In the genomic region with DNA sequence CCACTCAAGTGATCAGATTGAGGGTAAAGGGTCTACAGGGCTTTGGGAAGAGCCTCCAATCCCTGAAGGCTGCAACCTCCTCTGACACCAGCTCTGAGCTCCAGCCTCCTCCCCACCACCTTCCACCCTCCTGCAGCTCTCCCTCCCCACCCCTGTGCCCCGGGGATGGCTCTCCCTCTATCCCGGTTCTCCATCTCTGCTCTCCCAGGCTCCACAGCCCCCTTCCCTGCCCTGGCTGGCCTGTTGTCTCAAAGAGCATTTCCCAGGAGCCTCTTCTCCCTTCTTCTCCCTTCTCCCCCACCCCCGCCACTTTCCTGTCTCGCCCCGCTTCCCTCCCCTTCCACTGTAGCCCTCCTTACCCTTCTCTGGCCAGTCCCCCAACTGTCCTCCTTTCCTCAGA, we compare ENCODE assay signal across 22 cellular contexts. TPM values are rescaled to one million over a fixed set of nuclear protein-coding genes. Genes with fewer than 3 reads are reported as not detected.
DNase-seq lines count a peak whose midpoint lies in the region; ATAC-seq, FAIRE-seq and TF ChIP-seq lines count a peak whose summit lies in the region.
"Had no signal": no experiment of that assay in that cellular context is flagged by ENCODE, and none has a peak within 500 bp of the region (broad histone marks: within the 10 kb centered on the region; RNA-seq: fewer than 3 reads in every experiment).

No MANE protein-coding gene starts in this region.

- H3K79me1 ChIP-seq in H1 (ENCODE audit: low read depth, low read length), result no peaks in the 10 kb centered on the region

- no peak overlapping the region for H3K4me3 ChIP-seq in A549
- no peak overlapping the region for H3K4me3 ChIP-seq in HEK293 (ENCODE audit: low read depth, low read length)
- peak overlapping the region in 1 of 4 experiments; percentile 45; a peak in 1 of 8 replicates for H3K4me3 ChIP-seq in H1 (ENCODE audit: extremely low read depth in 1 of 4, insufficient read depth in 2 of 4, low read depth in 3 of 4, low read length in 4 of 4)
- H3K4me3 ChIP-seq: adrenal gland, HAP-1, PC-9, SJSA1, tibial nerve had no signal

- TF ChIP-seq POLR2A in A549 (IDR thresholded peaks at IDR 0.05; ENCODE audit: low read length) (no peak), H1 (IDR thresholded peaks at IDR 0.05; ENCODE audit: control extremely low read depth in 1 of 2, low read depth in 2 of 2, low read length in 2 of 2) (no peak)

- H4K8ac ChIP-seq in H1 (ENCODE audit: extremely low read depth, insufficient read depth, low read length), result no peak overlapping the region

- no peaks in the 10 kb centered on the region for H3K9me3 ChIP-seq in A549
- H3K9me3 ChIP-seq in HEK293 (ENCODE audit: control insufficient read depth, insufficient read depth, low read depth, low read length), result no peaks in the 10 kb centered on the region
- no peaks in the 10 kb centered on the region for H3K9me3 ChIP-seq in H1 (ENCODE audit: insufficient read depth in 2 of 2, low read depth in 1 of 2, low read length in 1 of 2)
- H3K9me3 ChIP-seq: adrenal gland, HAP-1, neutrophil, SJSA1, tibial nerve had no signal

- H2AK5ac ChIP-seq in H1 (ENCODE audit: low read depth, low read length), result no peak overlapping the region

- H3K23ac ChIP-seq in H1 (ENCODE audit: insufficient read length), result no peak overlapping the region

- H3K4me3 Mint-ChIP-seq in nephron, result peak overlapping the region; percentile 81 to 87 (median 83)
- no peak overlapping the region for H3K4me3 Mint-ChIP-seq in activated CD4-positive, alpha-beta T cell treated with anti-CD3 and anti-CD28 coated beads for 36 hours
- H3K4me3 Mint-ChIP-seq: memory B cell; stimulated activated naive B cell treated with anti-CD40 and anti-IgM and Interleukin-4, amounts not matched to agents 10 μg/mL and 1 μg/mL and 100 μg/mL, for 72 hours had no signal

- H3K4me1 ChIP-seq in A549, result peaks cover 25% of the 10 kb centered on the region
- H3K4me1 ChIP-seq in HEK293 (ENCODE audit: control insufficient read depth, insufficient read depth, low read length), result no peaks in the 10 kb centered on the region; the same call in 1 of the 2 replicates
- peaks cover 13 to 20% (median 18%) of the 10 kb centered on the region in 4 experiments for H3K4me1 ChIP-seq in H1 (replicated peaks in 1 of 4; ENCODE audit: control insufficient read depth in 3 of 4, insufficient read depth in 4 of 4, low read length in 3 of 4)

- WGBS in A549 (ENCODE audit: missing lambda C conversion rate), result 67% methylated on average over 5 of the region's 5 CpGs
- WGBS in H1 (ENCODE audit: extremely low coverage in 1 of 2, insufficient coverage in 1 of 2, insufficient read length in 1 of 2, insufficient replicate concordance in 2 of 2, low coverage in 1 of 2, low lambda C conversion rate in 2 of 2, missing lambda C conversion rate in 1 of 2), 2 experiments, result no CpG with 5 or more reads among the region's 5 CpGs

- TF ChIP-seq EP300 in A549 (IDR thresholded peaks at IDR 0.05) (no peak), H1 (IDR thresholded peaks at IDR 0.05; ENCODE audit: borderline replicate concordance in 1 of 2, low read depth in 2 of 2, low read length in 2 of 2) (no peak)

- H4K91ac ChIP-seq in H1 (replicated peaks; ENCODE audit: insufficient read length, low read length), result no peak overlapping the region

- CTCF ChIA-PET in A549 (lab: Yijun Ruan, JAX), result interaction anchor here (1.5 to 27.1 kb wide), 7 partner anchors 9 to 196 kb away, joined by 3 to 840 read pairs (median 133); a partner anchor contains a TSS
- CTCF ChIA-PET in HEK293 (lab: Yijun Ruan, JAX), result interaction anchor here (0.7 to 7.9 kb wide), 6 partner anchors 40 to 229 kb away, joined by 3 to 178 read pairs (median 4); a partner anchor contains a TSS
- CTCF ChIA-PET in H1 (lab: Charles Lee; ENCODE audit: partially characterized antibody), result interaction anchor here (0.6 to 9.5 kb wide), 21 partner anchors 8 to 764 kb away, joined by 3 to 318 read pairs (median 12); a partner anchor contains a TSS
- CTCF ChIA-PET in activated CD4-positive, alpha-beta T cell treated with anti-CD3 and anti-CD28 coated beads for 36 hours (lab: Charles Lee), result interaction anchor here (0.6 to 1.5 kb wide), 3 partner anchors 100 to 478 kb away, joined by 3 to 5 read pairs (median 3); no protein-coding TSS in a partner anchor

- H3K27me3 Mint-ChIP-seq in nephron (ENCODE audit: low read depth), result no peaks in the 10 kb centered on the region
- H3K27me3 Mint-ChIP-seq in activated CD4-positive, alpha-beta T cell treated with anti-CD3 and anti-CD28 coated beads for 36 hours, result peaks cover 2% of the 10 kb centered on the region

- DNase-seq in A549 (ENCODE audit: low read depth in 1 of 2, low spot score in 1 of 2) (no peak), H1 (ENCODE audit: low read depth in 1 of 2, low spot score in 2 of 2) (no peak), NCI-H128 (lab: John Stamatoyannopoulos, UW; ENCODE audit: unreplicated experiment) (no peak)
- DNase-seq in activated CD4-positive, alpha-beta T cell treated with anti-CD3 and anti-CD28 coated beads for 36 hours, result no peak
- DNase-seq: activated CD4-positive, CD25-positive, alpha-beta regulatory T cell treated with anti-CD3 and anti-CD28 coated beads, Interleukin-2, amount 50 U/mL, for 72 hours; adrenal gland; effector CD4-positive, alpha-beta T cell; islet precursor cell; NCI-H2029; stimulated activated CD4-positive, alpha-beta T cell treated with anti-CD3 and anti-CD28 coated beads, Interleukin-15, amount 100 ng/mL, for 24 hours; stimulated activated naive B cell treated with anti-CD40 and anti-IgM and Interleukin-4, amounts not matched to agents 10 μg/mL and 1 μg/mL and 100 μg/mL, for 72 hours had no signal

- H3K18ac ChIP-seq in H1 (ENCODE audit: extremely low read depth, low read length), result peak overlapping the region; percentile 24

- no peak overlapping the region for H3K4ac ChIP-seq in H1 (replicated peaks; ENCODE audit: insufficient read length, low read depth, low read length)

- H3K27ac ChIP-seq in A549 (peak overlapping the region in 1 of 2 experiments; percentile 65; a peak in 3 of 6 replicates), HEK293 (ENCODE audit: extremely low read depth, low read depth, low read length) (no peak overlapping the region), H1 (ENCODE audit: low read depth, low read length) (no peak overlapping the region)
- H3K27ac ChIP-seq: neutrophil, PC-9, SJSA1, tibial nerve had no signal

- H4K5ac ChIP-seq in H1 (ENCODE audit: insufficient read length, low read depth, low read length), result no peak overlapping the region

- H3K9ac ChIP-seq in H1 (replicated peaks in 1 of 4; ENCODE audit: extremely low read depth in 1 of 4, low read depth in 3 of 4, low read length in 3 of 4), result no peak overlapping the region

- H3K36me3 ChIP-seq in HEK293 (ENCODE audit: control insufficient read depth in 2 of 2, insufficient read depth in 1 of 2, low read length in 2 of 2), result no peaks in the 10 kb centered on the region
- no peaks in the 10 kb centered on the region for H3K36me3 ChIP-seq in H1 (ENCODE audit: control insufficient read depth in 2 of 4, insufficient read depth in 4 of 4, low read length in 3 of 4)
- H3K36me3 ChIP-seq: adrenal gland, HAP-1, neutrophil, SJSA1, tibial nerve had no signal

- H3K56ac ChIP-seq in H1 (replicated peaks; ENCODE audit: insufficient read length, low read depth, low read length), result no peak overlapping the region

- no peak overlapping the region; the same call in 1 of the 2 replicates for H2BK12ac ChIP-seq in H1 (ENCODE audit: low read depth, low read length)

- POLR2A ChIA-PET in A549 (lab: Yijun Ruan, JAX) (no interaction called here), HEK293 (lab: Yijun Ruan, JAX) (interaction anchor here (0.6 kb wide), 1 partner anchor 71 kb away, joined by 3 read pairs; no protein-coding TSS in a partner anchor), H1 (lab: Charles Lee; ENCODE audit: partially characterized antibody) (interaction anchor here (1.1 kb wide), 1 partner anchor 20 kb away, joined by 4 read pairs; no protein-coding TSS in a partner anchor)
- POLR2A ChIA-PET in activated CD4-positive, alpha-beta T cell treated with anti-CD3 and anti-CD28 coated beads for 36 hours (lab: Charles Lee), result no interaction called here

- no peak overlapping the region for H2AFZ ChIP-seq in H1 (ENCODE audit: low read length)
- H2AFZ ChIP-seq: PC-9 had no signal

- H3K36me3 Mint-ChIP-seq in nephron (ENCODE audit: low read depth), result no peaks in the 10 kb centered on the region
- H3K36me3 Mint-ChIP-seq in activated CD4-positive, alpha-beta T cell treated with anti-CD3 and anti-CD28 coated beads for 36 hours (ENCODE audit: low read depth), result no peaks in the 10 kb centered on the region
- H3K36me3 Mint-ChIP-seq: memory B cell; stimulated activated naive B cell treated with anti-CD40 and anti-IgM and Interleukin-4, amounts not matched to agents 10 μg/mL and 1 μg/mL and 100 μg/mL, for 72 hours had no signal

- H3K9me3 Mint-ChIP-seq in nephron, result no peaks in the 10 kb centered on the region
- no peaks in the 10 kb centered on the region for H3K9me3 Mint-ChIP-seq in activated CD4-positive, alpha-beta T cell treated with anti-CD3 and anti-CD28 coated beads for 36 hours (ENCODE audit: low read depth)
- H3K9me3 Mint-ChIP-seq: activated T-helper 2 cell treated with anti-CD3 and anti-CD28 coated beads, Interferon-gamma antibody, Interleukin-2, Interleukin-4, amounts not matched to agents 10 μg/mL and 5 μg/mL and 100 μg/mL, durations not matched to agents 14 hours and 24 hours and 36 hours; memory B cell; stimulated activated naive B cell treated with anti-CD40 and anti-IgM and Interleukin-4, amounts not matched to agents 10 μg/mL and 1 μg/mL and 100 μg/mL, for 72 hours had no signal

- H2BK15ac ChIP-seq in H1 (ENCODE audit: low read length), result no peak overlapping the region; the same call in 1 of the 2 replicates

- no peak for TF ChIP-seq CTCF in A549 (IDR thresholded peaks at IDR 0.05)
- TF ChIP-seq CTCF in HEK293 (tag by site-specific recombination; IDR thresholded peaks at IDR 0.05), result no peak
- no peak for TF ChIP-seq CTCF in H1 (IDR thresholded peaks at IDR 0.05; ENCODE audit: control extremely low read depth in 1 of 3, insufficient read depth in 1 of 3, low read depth in 1 of 3, low read length in 3 of 3)
- no peak for TF ChIP-seq CTCF in nephron (IDR thresholded peaks at IDR 0.05; ENCODE audit: unreplicated experiment in 3 of 3)

- ATAC-seq in A549, result no peak; a peak in 2 of 6 replicates
- ATAC-seq in GM21367 (IDR thresholded peaks at IDR 0.05; ENCODE audit: unreplicated experiment), result no peak
- ATAC-seq in activated CD4-positive, alpha-beta T cell treated with anti-CD3 and anti-CD28 coated beads for 36 hours, result no peak
- ATAC-seq in GM19397 (IDR thresholded peaks at IDR 0.05; ENCODE audit: unreplicated experiment), result no peak
- ATAC-seq: stimulated activated naive B cell treated with anti-CD40 and anti-IgM and Interleukin-4, amounts not matched to agents 10 μg/mL and 1 μg/mL and 100 μg/mL, for 72 hours had no signal

- TF ChIP-seq RAD21 in A549 (conservative IDR thresholded peaks at IDR 0.05 in 1 of 2, IDR thresholded peaks at IDR 0.05 in 1 of 2) (no peak), H1 (IDR thresholded peaks at IDR 0.05 in 1 of 2, conservative IDR thresholded peaks at IDR 0.05 in 1 of 2; ENCODE audit: low read depth in 2 of 2, low read length in 2 of 2) (no peak)

- FAIRE-seq in A549 (lab: Jason Lieb, UNC), result no peak
- no peak for FAIRE-seq in H1 (lab: Jason Lieb, UNC)

- no peak overlapping the region for H2BK120ac ChIP-seq in H1 (replicated peaks; ENCODE audit: low read depth, low read length)

- peak overlapping the region; percentile 87 to 92 (median 91) for H3K27ac Mint-ChIP-seq in nephron
- H3K27ac Mint-ChIP-seq in activated CD4-positive, alpha-beta T cell treated with anti-CD3 and anti-CD28 coated beads for 36 hours, result no peak overlapping the region
- H3K27ac Mint-ChIP-seq: activated T-helper 2 cell treated with anti-CD3 and anti-CD28 coated beads, Interferon-gamma antibody, Interleukin-2, Interleukin-4, amounts not matched to agents 10 μg/mL and 5 μg/mL and 100 μg/mL, durations not matched to agents 14 hours and 24 hours and 36 hours; memory B cell had no signal

- no peaks in the 10 kb centered on the region for H4K20me1 ChIP-seq in H1 (replicated peaks in 1 of 2; ENCODE audit: control insufficient read depth in 1 of 2, insufficient read depth in 2 of 2, low read length in 2 of 2)

- H3K14ac ChIP-seq in H1 (ENCODE audit: insufficient read length), result no peak overlapping the region

- no peaks in the 10 kb centered on the region for H3K23me2 ChIP-seq in H1 (ENCODE audit: low read depth, low read length)

- no peak overlapping the region for H2BK5ac ChIP-seq in H1 (ENCODE audit: low read depth, low read length)

- H3K4me2 ChIP-seq in A549, result peak overlapping the region; percentile 33; the same call in 2 of the 3 replicates
- H3K4me2 ChIP-seq in H1 (ENCODE audit: insufficient read depth in 1 of 2, low read depth in 2 of 2, low read length in 2 of 2), result peak overlapping the region; percentile 56 to 58
- H3K4me2 ChIP-seq: PC-9 had no signal

- H3K4me1 Mint-ChIP-seq in nephron, result peaks cover 43% of the 10 kb centered on the region
- peaks cover 14% of the 10 kb centered on the region for H3K4me1 Mint-ChIP-seq in activated CD4-positive, alpha-beta T cell treated with anti-CD3 and anti-CD28 coated beads for 36 hours

- peaks cover 0 to 9% (median 5%) of the 10 kb centered on the region in 4 experiments; a peak in 4 of 7 replicates for H3K27me3 ChIP-seq in H1 (replicated peaks in 1 of 4; ENCODE audit: control insufficient read depth in 3 of 4, extremely low read depth in 1 of 4, insufficient read depth in 3 of 4, low read length in 3 of 4)
- H3K27me3 ChIP-seq: adrenal gland, SJSA1 had no signal

- H3K79me2 ChIP-seq in H1 (ENCODE audit: control insufficient read depth in 1 of 2, insufficient read depth in 2 of 2, low read length in 2 of 2), result no peaks in the 10 kb centered on the region

- no peak overlapping the region for H2BK20ac ChIP-seq in H1 (ENCODE audit: low read length)

- intact Hi-C loops in activated CD4-positive, alpha-beta T cell treated with anti-CD3 and anti-CD28 coated beads for 36 hours (cut with DNase I, micrococcal nuclease), result no loop called here

RNA-seq across cellular contexts. Expression of a gene that starts 1.1 kb away (rescaled TPM):
- polyA plus RNA-seq in A549 (2011; rRNA removed) (13.0 and 16.4 TPM in 2 replicates), A549 (2017; fragmentation: RNase III; extraction: RNeasy Plus Mini Kit Qiagen cat#74134 plus additional on column Dnase treatment) (17.9 to 26.2 TPM (median 23.4 TPM) in 3 replicates), H1 (2011; rRNA removed) (4.8 and 7.6 TPM in 2 replicates)
- 12.1 and 14.8 TPM in 2 replicates for polyA plus RNA-seq in A549 (2012; cell fraction: cytosol; rRNA removed)
- 54.7 and 55.1 TPM in 2 replicates for polyA plus RNA-seq in A549 (2012; cell fraction: nucleus; rRNA removed)
- 12.4 and 13.0 TPM in 2 replicates for polyA minus RNA-seq in A549 (2011; rRNA and poly(A)+ RNA removed)
- 17.0 and 20.2 TPM in 2 replicates for total RNA-seq in H1 (2021; fragmentation: NEBNext Ultra II Directional; extraction: Animal tissue kit (Norgen Biotek cat#: 25700))
- 4.3 TPM for polyA plus RNA-seq in H1 (2011; cell fraction: cytosol; rRNA removed)
- 14.4 TPM for polyA plus RNA-seq in H1 (2011; cell fraction: nucleus; rRNA removed)
- 6.7 to 8.7 TPM (median 7.6 TPM) in 4 replicates for polyA plus RNA-seq in H1 (2012, experiment 1 of 2)
- 5.8 TPM for polyA plus RNA-seq in H1 (2012, experiment 2 of 2)
- 5.4 TPM for polyA plus RNA-seq in H1 (2013, experiment 1 of 2)
- 5.0 TPM for polyA plus RNA-seq in H1 (2013, experiment 2 of 2)
- 5.3 and 6.3 TPM in 2 replicates for polyA minus RNA-seq in H1 (2011; rRNA and poly(A)+ RNA removed)
- 7.0 TPM for polyA minus RNA-seq in H1 (2011; cell fraction: cytosol; rRNA and poly(A)+ RNA removed)
- 8.2 TPM for polyA minus RNA-seq in H1 (2011; cell fraction: nucleus; rRNA and poly(A)+ RNA removed)
- under 1 TPM; 0.86 to 0.87 TPM for total RNA-seq in activated CD4-positive, alpha-beta T cell treated with anti-CD3 and anti-CD28 coated beads for 36 hours

RNA-seq across cellular contexts. Expression of a gene that starts 53.0 kb away (rescaled TPM):
- 49.1 and 51.9 TPM in 2 replicates for polyA plus RNA-seq in A549 (2011; rRNA removed)
- 18.5 and 22.6 TPM in 2 replicates for polyA plus RNA-seq in A549 (2012; cell fraction: cytosol; rRNA removed)
- polyA plus RNA-seq in A549 (2012; cell fraction: nucleus; rRNA removed), result 17.7 and 22.8 TPM in 2 replicates
- 26.9 to 27.8 TPM (median 27.2 TPM) in 3 replicates for polyA plus RNA-seq in A549 (2017; fragmentation: RNase III; extraction: RNeasy Plus Mini Kit Qiagen cat#74134 plus additional on column Dnase treatment)
- polyA minus RNA-seq in A549 (2011; rRNA and poly(A)+ RNA removed), result 52.6 and 57.4 TPM in 2 replicates
- 70.1 and 72.2 TPM in 2 replicates for total RNA-seq in H1 (2021; fragmentation: NEBNext Ultra II Directional; extraction: Animal tissue kit (Norgen Biotek cat#: 25700))
- polyA plus RNA-seq in H1 (2011; rRNA removed), result 14.4 and 20.0 TPM in 2 replicates
- polyA plus RNA-seq in H1 (2011; cell fraction: cytosol; rRNA removed), result 19.3 TPM
- 14.6 TPM for polyA plus RNA-seq in H1 (2011; cell fraction: nucleus; rRNA removed)
- 13.3 to 25.2 TPM (median 17.0 TPM) in 4 replicates for polyA plus RNA-seq in H1 (2012, experiment 1 of 2)
- 3.4 TPM for polyA plus RNA-seq in H1 (2012, experiment 2 of 2)
- polyA plus RNA-seq in H1 (2013, experiment 1 of 2), result 34.3 TPM
- 37.9 TPM for polyA plus RNA-seq in H1 (2013, experiment 2 of 2)
- 41.1 and 46.5 TPM in 2 replicates for polyA minus RNA-seq in H1 (2011; rRNA and poly(A)+ RNA removed)
- 37.1 TPM for polyA minus RNA-seq in H1 (2011; cell fraction: cytosol; rRNA and poly(A)+ RNA removed)
- polyA minus RNA-seq in H1 (2011; cell fraction: nucleus; rRNA and poly(A)+ RNA removed), result 41.8 TPM
- total RNA-seq in activated CD4-positive, alpha-beta T cell treated with anti-CD3 and anti-CD28 coated beads for 36 hours, result 10 to 100 TPM; 55.9 to 57.6 TPM

Comparison
In these comparisons a context has a peak if more than half of its experiments do, and no peak if none do; other contexts are left out.
1. POLR2A ChIA-PET loops: an anchor here in HEK293 (0.6 kb wide) and H1 (1.1 kb wide); none called in A549 and activated CD4-positive, alpha-beta T cell treated with anti-CD3 and anti-CD28 coated beads for 36 hours.